ENCODE assay signal across 22 cellular contexts in the genomic region with DNA sequence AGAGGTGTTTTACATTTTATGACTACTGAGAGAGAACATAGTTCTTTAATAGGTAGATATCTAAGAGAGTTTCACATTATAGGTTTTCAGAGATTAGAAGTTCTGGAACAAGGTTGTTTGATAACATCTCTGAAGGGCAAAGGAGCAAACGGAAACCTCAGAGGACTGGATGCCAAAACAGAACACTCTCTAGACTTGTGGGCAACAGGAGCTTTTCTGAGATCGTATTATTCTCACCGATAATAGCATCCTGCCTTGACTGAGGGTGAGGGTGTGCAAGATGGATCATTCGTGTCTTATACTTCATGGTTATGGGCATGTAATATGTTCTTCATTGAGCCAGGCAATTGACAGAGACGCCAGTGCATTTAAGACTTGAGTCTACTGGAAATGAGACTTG.
"Had no signal": no experiment of that assay in that cellular context is flagged by ENCODE, and none has a peak within 500 bp of the region (broad histone marks: within the 10 kb centered on the region; RNA-seq: fewer than 3 reads in every experiment).

No MANE protein-coding gene starts in this region.

- H3K9me3 ChIP-seq: lower lobe of right lung, psoas muscle, spleen, testis, tibial artery had no signal

- DNase-seq: cortex of kidney; dorsolateral prefrontal cortex; effector CD4-positive, alpha-beta T cell; hypothalamus; left ventricle myocardium superior; lower lobe of right lung; natural killer cell; occipital lobe; ovary; posterior cingulate gyrus; psoas muscle; right cardiac atrium; spleen; stimulated activated CD4-positive, alpha-beta T cell treated with anti-CD3 and anti-CD28 coated beads, Interleukin-4, amount 100 ng/mL, for 4 hours; stimulated activated naive CD8-positive, alpha-beta T cell treated with anti-CD3 and anti-CD28 coated beads, Interleukin-15, Interleukin-2, amounts not matched to agents 100 U/mL and 50 U/mL, for 24 hours; substantia nigra; testis; tibial artery had no signal

- FAIRE-seq: frontal cortex, keratinocyte had no signal

- H3K36me3 ChIP-seq: lower lobe of right lung, ovary, spleen had no signal

- H3K4me3 ChIP-seq: dorsolateral prefrontal cortex, lower lobe of right lung, ovary, psoas muscle, skin epidermis, spleen, testis, tibial artery had no signal

- H3K27me3 ChIP-seq: dorsolateral prefrontal cortex, ovary, spleen, testis, tibial artery had no signal

- H3K4me1 ChIP-seq: lower lobe of right lung, psoas muscle, spleen, testis had no signal

- ATAC-seq: left ventricle myocardium superior; lower lobe of right lung; natural killer cell; psoas muscle; right cardiac atrium; stimulated activated memory B cell treated with anti-CD40 and anti-IgM and Interleukin-4, amounts not matched to agents 10 μg/mL and 1 μg/mL and 100 μg/mL, for 72 hours; stimulated activated naive CD8-positive, alpha-beta T cell treated with anti-CD3 and anti-CD28 coated beads, Interleukin-15, Interleukin-2, amounts not matched to agents 100 U/mL and 50 U/mL, for 24 hours had no signal

- H3K27ac ChIP-seq: dorsolateral prefrontal cortex, lower lobe of right lung, ovary, psoas muscle, skin epidermis, spleen, testis, tibial artery had no signal
